8 cellular contexts compared by ENCODE assay signal in genomic region chr7:12403287-12404181, GRCh38. TPM values are rescaled to one million over a fixed set of nuclear protein-coding genes. Genes with fewer than 3 reads are reported as not detected.
A peak's percentile ranks its signal among the peaks of the same experiment; 100 is the strongest.
DNase-seq lines count a peak whose midpoint lies in the region; ATAC-seq and TF ChIP-seq lines count a peak whose summit lies in the region.

VWDE (minus strand) TSS chr7:12403865; CDS start chr7:12403716, 149 bp downstream.

- peak within 1 kb of the TSS; percentile 91 for H3K4me3 Mint-ChIP-seq in activated naive CD8-positive, alpha-beta T cell treated with anti-CD3 and anti-CD28 coated beads, Interleukin-2, amount 50 U/mL, for 24 hours

- H3K4me3 ChIP-seq in LNCaP clone FGC (ENCODE audit: low read depth, low read length) (peak within 1 kb of the TSS; percentile 51), iPS-15b (ENCODE audit: low read depth, low read length) (peak within 1 kb of the TSS; percentile 96), skeletal muscle tissue (ENCODE audit: low read length in 3 of 3) (peak within 1 kb of the TSS; percentile 35 to 50 (median 49))

- H3K27me3 ChIP-seq in iPS-15b (ENCODE audit: control insufficient read depth, insufficient read depth, low read length): peaks cover 5% of the 10 kb centered on the region
- H3K27me3 ChIP-seq in skeletal muscle tissue (ENCODE audit: control insufficient read depth in 3 of 3, insufficient read depth in 3 of 3, low read length in 3 of 3): peaks cover 0 to 18% (median 4%) of the 10 kb centered on the region in 3 donors

- H3K9me3 ChIP-seq in iPS-15b (ENCODE audit: control insufficient read depth, insufficient read depth, low read length): no peaks in the 10 kb centered on the region
- H3K9me3 ChIP-seq in skeletal muscle tissue (ENCODE audit: control insufficient read depth in 3 of 3, low read length in 3 of 3): peaks cover 0 to 3% (median 0%) of the 10 kb centered on the region in 3 donors

- peak within 1 kb of the TSS; percentile 70 for H3K27ac Mint-ChIP-seq in activated naive CD8-positive, alpha-beta T cell treated with anti-CD3 and anti-CD28 coated beads, Interleukin-2, amount 50 U/mL, for 24 hours

- no peaks in the 10 kb centered on the region for H3K36me3 Mint-ChIP-seq in activated naive CD8-positive, alpha-beta T cell treated with anti-CD3 and anti-CD28 coated beads, Interleukin-2, amount 50 U/mL, for 24 hours (ENCODE audit: low read depth)

- peak; percentile 30 for TF ChIP-seq CTCF in 22Rv1 (IDR thresholded peaks at IDR 0.05)
- TF ChIP-seq CTCF in LNCaP clone FGC (IDR thresholded peaks at IDR 0.05; ENCODE audit: control insufficient read depth, extremely low read depth, insufficient read depth): no peak

- peak within 1 kb of the TSS; percentile 88 for H3K9ac ChIP-seq in iPS-15b (ENCODE audit: low read depth, low read length)
- H3K9ac ChIP-seq in skeletal muscle tissue (ENCODE audit: low read depth in 1 of 3, low read length in 3 of 3): no peak within 1 kb of the TSS

- ATAC-seq in GM19372 (IDR thresholded peaks at IDR 0.05; ENCODE audit: low read depth, unreplicated experiment) (peak; percentile 67), GM19324 (IDR thresholded peaks at IDR 0.05; ENCODE audit: low FRiP score, unreplicated experiment) (no peak)
- ATAC-seq in activated naive CD8-positive, alpha-beta T cell treated with anti-CD3 and anti-CD28 coated beads, Interleukin-2, amount 50 U/mL, for 24 hours: peak; percentile 93

- H3K27ac ChIP-seq in 22Rv1 (peak within 1 kb of the TSS; percentile 69), skeletal muscle tissue (ENCODE audit: low read depth, low read length) (no peak within 1 kb of the TSS)

- H3K9me3 Mint-ChIP-seq in activated naive CD8-positive, alpha-beta T cell treated with anti-CD3 and anti-CD28 coated beads, Interleukin-2, amount 50 U/mL, for 24 hours: peaks cover 6% of the 10 kb centered on the region

- H3K27me3 Mint-ChIP-seq in activated naive CD8-positive, alpha-beta T cell treated with anti-CD3 and anti-CD28 coated beads, Interleukin-2, amount 50 U/mL, for 24 hours: peaks cover 30% of the 10 kb centered on the region

- DNase-seq in LNCaP clone FGC (ENCODE audit: low read depth): peak; percentile 19
- DNase-seq in SK-N-DZ (ENCODE audit: low spot score): peak; percentile 75
- DNase-seq in activated naive CD8-positive, alpha-beta T cell treated with anti-CD3 and anti-CD28 coated beads, Interleukin-2, amount 50 U/mL, for 24 hours: peak; percentile 66

- peaks cover 17% of the 10 kb centered on the region for H3K4me1 Mint-ChIP-seq in activated naive CD8-positive, alpha-beta T cell treated with anti-CD3 and anti-CD28 coated beads, Interleukin-2, amount 50 U/mL, for 24 hours

- peaks cover 6% of the 10 kb centered on the region for H3K4me1 ChIP-seq in iPS-15b (ENCODE audit: control insufficient read depth, insufficient read depth, low read length)
- peaks cover 0 to 11% (median 3%) of the 10 kb centered on the region in 3 donors for H3K4me1 ChIP-seq in skeletal muscle tissue (ENCODE audit: control insufficient read depth in 3 of 3, insufficient read depth in 3 of 3, low read length in 3 of 3)

- H3K36me3 ChIP-seq in iPS-15b (ENCODE audit: control insufficient read depth, insufficient read depth, low read length) (no peaks in the 10 kb centered on the region), skeletal muscle tissue (ENCODE audit: control insufficient read depth in 3 of 3, insufficient read depth in 3 of 3, low read length in 3 of 3) (no peaks in the 10 kb centered on the region)

RNA-seq across cellular contexts. Expression of gene VWDE, which starts in this region (rescaled TPM):
- polyA plus RNA-seq in SK-N-DZ (2014; cell fraction: cytosol; rRNA removed): 0.88 and 2.4 TPM in 2 replicates
- polyA plus RNA-seq in SK-N-DZ (2014; cell fraction: nucleus; rRNA removed): 4.6 and 5.2 TPM in 2 replicates
- total RNA-seq in skeletal muscle tissue: 0.52 TPM

Comparison
In these comparisons a context has a peak if more than half of its experiments do, and no peak if none do; other contexts are left out.
1. DNase-seq: peak in every context shown above with its lines; median percentile 75 in SK-N-DZ; 66 in activated naive CD8-positive, alpha-beta T cell treated with anti-CD3 and anti-CD28 coated beads, Interleukin-2, amount 50 U/mL, for 24 hours; 19 in LNCaP clone FGC.